In the genomic region with DNA sequence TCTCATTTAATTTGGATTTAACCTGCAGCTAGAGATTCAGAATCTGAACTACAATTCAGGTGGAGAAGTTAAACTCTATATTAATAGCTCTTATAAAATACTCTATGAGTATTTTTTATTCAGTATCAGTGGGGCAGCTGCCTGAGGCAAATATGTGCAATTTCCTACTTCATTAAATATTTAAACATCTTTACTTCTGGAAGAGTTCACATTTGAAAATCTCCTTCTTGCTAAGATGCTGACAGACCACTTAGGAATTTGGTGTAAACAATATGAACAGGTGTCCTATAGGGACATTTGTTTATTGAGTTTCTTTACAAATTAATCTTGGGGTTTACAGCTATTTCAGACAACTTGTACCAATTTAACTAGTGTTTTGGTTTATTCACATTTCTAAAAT, we compare ENCODE assay signal across 14 cellular contexts. TPM values are rescaled to one million over a fixed set of nuclear protein-coding genes. Genes with fewer than 3 reads are reported as not detected.
"Had no signal": no experiment of that assay in that cellular context is flagged by ENCODE, and none has a peak within 500 bp of the region (broad histone marks: within the 10 kb centered on the region; RNA-seq: fewer than 3 reads in every experiment).

No MANE protein-coding gene starts in this region.

- H3K4me1 Mint-ChIP-seq: activated CD4-positive, alpha-beta memory T cell treated with anti-CD3 and anti-CD28 coated beads, Interleukin-2, amount 10 ng/mL, durations not matched to agents 7 days and 5 days; activated naive CD8-positive, alpha-beta T cell treated with anti-CD3 and anti-CD28 coated beads, Interleukin-2, amount 10 ng/mL, durations not matched to agents 7 days and 5 days; naive thymus-derived CD8-positive, alpha-beta T cell; T-cell had no signal

- H3K9me3 ChIP-seq: lower lobe of right lung, thyroid gland had no signal

- H3K4me3 Mint-ChIP-seq: activated CD4-positive, alpha-beta memory T cell treated with anti-CD3 and anti-CD28 coated beads, Interleukin-2, amount 10 ng/mL, durations not matched to agents 7 days and 5 days; activated naive CD8-positive, alpha-beta T cell treated with anti-CD3 and anti-CD28 coated beads, Interleukin-2, amount 10 ng/mL, durations not matched to agents 7 days and 5 days; activated T-cell treated with anti-CD3 and anti-CD28 coated beads, Interleukin-2, amount 50 U/mL, for 72 hours; naive thymus-derived CD8-positive, alpha-beta T cell; stimulated activated naive CD8-positive, alpha-beta T cell treated with anti-CD3 and anti-CD28 coated beads, Interleukin-15, Interleukin-2, amounts not matched to agents 100 ng/mL and 50 ng/mL, for 24 hours; T-cell had no signal

- H3K27ac Mint-ChIP-seq: activated CD4-positive, alpha-beta memory T cell treated with anti-CD3 and anti-CD28 coated beads, Interleukin-2, amount 10 ng/mL, durations not matched to agents 7 days and 5 days; activated naive CD8-positive, alpha-beta T cell treated with anti-CD3 and anti-CD28 coated beads, Interleukin-2, amount 10 ng/mL, durations not matched to agents 7 days and 5 days; activated T-cell treated with anti-CD3 and anti-CD28 coated beads, Interleukin-2, amount 50 U/mL, for 72 hours; naive thymus-derived CD8-positive, alpha-beta T cell; progenitor cell of endocrine pancreas; stimulated activated naive CD8-positive, alpha-beta T cell treated with anti-CD3 and anti-CD28 coated beads, Interleukin-15, Interleukin-2, amounts not matched to agents 100 ng/mL and 50 ng/mL, for 24 hours; T-cell had no signal

- H3K36me3 Mint-ChIP-seq: activated naive CD8-positive, alpha-beta T cell treated with anti-CD3 and anti-CD28 coated beads, Interleukin-2, amount 10 ng/mL, durations not matched to agents 7 days and 5 days; naive thymus-derived CD8-positive, alpha-beta T cell; T-cell had no signal

- H3K27me3 ChIP-seq: thyroid gland had no signal

- H3K9me3 Mint-ChIP-seq: activated CD4-positive, alpha-beta memory T cell treated with anti-CD3 and anti-CD28 coated beads, Interleukin-2, amount 10 ng/mL, durations not matched to agents 7 days and 5 days; activated naive CD8-positive, alpha-beta T cell treated with anti-CD3 and anti-CD28 coated beads, Interleukin-2, amount 10 ng/mL, durations not matched to agents 7 days and 5 days; activated T-cell treated with anti-CD3 and anti-CD28 coated beads, Interleukin-2, amount 50 U/mL, for 72 hours; naive thymus-derived CD8-positive, alpha-beta T cell; stimulated activated naive CD8-positive, alpha-beta T cell treated with anti-CD3 and anti-CD28 coated beads, Interleukin-15, Interleukin-2, amounts not matched to agents 100 ng/mL and 50 ng/mL, for 24 hours; T-cell had no signal

- H3K4me3 ChIP-seq: lower lobe of right lung, thyroid gland had no signal

- H3K27me3 Mint-ChIP-seq: progenitor cell of endocrine pancreas had no signal

- H3K27ac ChIP-seq: lower lobe of right lung had no signal

- ATAC-seq: activated T-cell treated with anti-CD3 and anti-CD28 coated beads, Interleukin-2, amount 50 U/mL, for 72 hours; naive thymus-derived CD8-positive, alpha-beta T cell; T-cell had no signal

- H3K36me3 ChIP-seq: lower lobe of right lung, thyroid gland had no signal

- DNase-seq: activated CD4-positive, alpha-beta memory T cell treated with anti-CD3 and anti-CD28 coated beads, Interleukin-2, amount 10 ng/mL, durations not matched to agents 7 days and 5 days; activated CD8-positive, alpha-beta memory T cell treated with anti-CD3 and anti-CD28 coated beads, Interleukin-2, amount 50 U/mL, for 4 hours; activated naive CD8-positive, alpha-beta T cell treated with anti-CD3 and anti-CD28 coated beads, Interleukin-2, amount 10 ng/mL, durations not matched to agents 7 days and 5 days; activated T-cell treated with anti-CD3 and anti-CD28 coated beads, Interleukin-2, amount 50 U/mL, for 72 hours; hippocampal formation; kidney glomerular epithelial cell; lower lobe of right lung; naive thymus-derived CD8-positive, alpha-beta T cell; stimulated activated CD4-positive, alpha-beta T cell treated with anti-CD3 and anti-CD28 coated beads, Interleukin-4, amount 100 ng/mL, for 1 hour; T-cell; T1000; thyroid gland had no signal

RNA-seq across cellular contexts. Expression of gene STARD13, which starts 20.4 kb away (rescaled TPM):
- total RNA-seq: naive thymus-derived CD8-positive, alpha-beta T cell had no signal
